ENCODE assay signal across 1 cellular context in the genomic region with DNA sequence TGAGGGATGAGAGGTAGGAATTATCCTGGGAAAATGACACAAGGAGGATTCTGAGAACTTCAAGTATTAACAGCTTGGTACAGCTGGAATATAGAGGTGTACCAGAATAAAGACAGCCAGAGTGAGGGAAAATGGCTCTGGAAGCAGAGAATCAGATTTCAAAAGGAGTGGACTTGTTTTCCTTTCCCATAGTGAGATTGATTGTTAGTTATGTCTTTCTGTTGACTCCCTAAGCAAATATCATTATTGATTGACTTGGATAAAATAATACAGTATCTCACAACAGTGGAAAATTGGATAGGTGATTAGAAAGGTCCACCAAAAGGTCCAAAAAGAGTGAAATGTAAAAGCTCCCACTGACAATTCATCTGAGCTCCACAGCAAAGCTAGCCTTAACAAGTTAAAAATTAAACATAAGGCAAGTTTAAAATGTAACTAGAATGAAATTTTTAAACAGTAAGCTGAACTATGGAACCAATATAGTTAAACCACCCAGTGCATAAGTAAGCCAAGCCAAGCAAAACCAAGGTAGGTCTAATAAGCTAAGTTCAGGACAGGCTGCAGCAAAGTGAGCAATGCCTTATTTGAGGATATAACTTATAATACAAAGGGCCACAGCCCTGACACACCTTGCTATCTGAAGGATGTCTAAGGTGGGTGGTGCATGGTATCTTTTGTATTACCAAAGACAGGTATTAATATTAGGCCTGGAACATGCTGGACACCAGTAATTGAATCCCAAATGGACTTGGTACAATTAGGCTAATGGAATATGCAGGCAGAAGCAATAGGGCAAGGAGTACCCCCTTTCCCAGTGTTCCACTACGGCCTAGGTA.
TF ChIP-seq lines count a peak whose summit lies in the region.

No MANE protein-coding gene starts in this region.

TF ChIP-seq in HepG2, 621 proteins besides CTCF, POLR2A, EP300 and RAD21 (continued from another document and continues in another):
- TF ChIP-seq, protein P1, sequence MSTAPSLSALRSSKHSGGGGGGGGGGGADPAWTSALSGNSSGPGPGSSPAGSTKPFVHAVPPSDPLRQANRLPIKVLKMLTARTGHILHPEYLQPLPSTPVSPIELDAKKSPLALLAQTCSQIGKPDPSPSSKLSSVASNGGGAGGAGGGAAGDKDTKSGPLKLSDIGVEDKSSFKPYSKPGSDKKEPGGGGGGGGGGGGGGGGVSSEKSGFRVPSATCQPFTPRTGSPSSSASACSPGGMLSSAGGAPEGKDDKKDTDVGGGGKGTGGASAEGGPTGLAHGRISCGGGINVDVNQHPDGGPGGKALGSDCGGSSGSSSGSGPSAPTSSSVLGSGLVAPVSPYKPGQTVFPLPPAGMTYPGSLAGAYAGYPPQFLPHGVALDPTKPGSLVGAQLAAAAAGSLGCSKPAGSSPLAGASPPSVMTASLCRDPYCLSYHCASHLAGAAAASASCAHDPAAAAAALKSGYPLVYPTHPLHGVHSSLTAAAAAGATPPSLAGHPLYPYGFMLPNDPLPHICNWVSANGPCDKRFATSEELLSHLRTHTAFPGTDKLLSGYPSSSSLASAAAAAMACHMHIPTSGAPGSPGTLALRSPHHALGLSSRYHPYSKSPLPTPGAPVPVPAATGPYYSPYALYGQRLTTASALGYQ (CRISPR knock-in tag; IDR thresholded peaks at IDR 0.05), result peak; percentile 49; the same call in 1 of the 2 replicates
- 0 out of 2 replicates have a peak, but pooled peaks have one; percentile 10 for TF ChIP-seq NR2F6 (IDR thresholded peaks at IDR 0.05)
- peak; percentile 6; the same call in 1 of the 2 replicates for TF ChIP-seq NR2F6 (CRISPR knock-in tag; IDR thresholded peaks at IDR 0.05)
- TF ChIP-seq ZNF644 (CRISPR knock-in tag; IDR thresholded peaks at IDR 0.05; ENCODE audit: low read depth), result no peak
- TF ChIP-seq ZNF772 (CRISPR knock-in tag; IDR thresholded peaks at IDR 0.05), result 0 out of 2 replicates have a peak, but pooled peaks have one; percentile 26
- no peak for TF ChIP-seq TP53 (CRISPR knock-in tag; conservative IDR thresholded peaks at IDR 0.05)
- TF ChIP-seq ATF1 (CRISPR knock-in tag; IDR thresholded peaks at IDR 0.05), result peak; percentile 48; the same call in 1 of the 2 replicates
- TF ChIP-seq SATB2 (CRISPR knock-in tag; IDR thresholded peaks at IDR 0.05), result 0 out of 2 replicates have a peak, but pooled peaks have one; percentile 65
- TF ChIP-seq, protein P2, sequence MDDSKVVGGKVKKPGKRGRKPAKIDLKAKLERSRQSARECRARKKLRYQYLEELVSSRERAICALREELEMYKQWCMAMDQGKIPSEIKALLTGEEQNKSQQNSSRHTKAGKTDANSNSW (CRISPR knock-in tag; IDR thresholded peaks at IDR 0.05; ENCODE audit: borderline replicate concordance), result no peak
- TF ChIP-seq, protein P3, sequence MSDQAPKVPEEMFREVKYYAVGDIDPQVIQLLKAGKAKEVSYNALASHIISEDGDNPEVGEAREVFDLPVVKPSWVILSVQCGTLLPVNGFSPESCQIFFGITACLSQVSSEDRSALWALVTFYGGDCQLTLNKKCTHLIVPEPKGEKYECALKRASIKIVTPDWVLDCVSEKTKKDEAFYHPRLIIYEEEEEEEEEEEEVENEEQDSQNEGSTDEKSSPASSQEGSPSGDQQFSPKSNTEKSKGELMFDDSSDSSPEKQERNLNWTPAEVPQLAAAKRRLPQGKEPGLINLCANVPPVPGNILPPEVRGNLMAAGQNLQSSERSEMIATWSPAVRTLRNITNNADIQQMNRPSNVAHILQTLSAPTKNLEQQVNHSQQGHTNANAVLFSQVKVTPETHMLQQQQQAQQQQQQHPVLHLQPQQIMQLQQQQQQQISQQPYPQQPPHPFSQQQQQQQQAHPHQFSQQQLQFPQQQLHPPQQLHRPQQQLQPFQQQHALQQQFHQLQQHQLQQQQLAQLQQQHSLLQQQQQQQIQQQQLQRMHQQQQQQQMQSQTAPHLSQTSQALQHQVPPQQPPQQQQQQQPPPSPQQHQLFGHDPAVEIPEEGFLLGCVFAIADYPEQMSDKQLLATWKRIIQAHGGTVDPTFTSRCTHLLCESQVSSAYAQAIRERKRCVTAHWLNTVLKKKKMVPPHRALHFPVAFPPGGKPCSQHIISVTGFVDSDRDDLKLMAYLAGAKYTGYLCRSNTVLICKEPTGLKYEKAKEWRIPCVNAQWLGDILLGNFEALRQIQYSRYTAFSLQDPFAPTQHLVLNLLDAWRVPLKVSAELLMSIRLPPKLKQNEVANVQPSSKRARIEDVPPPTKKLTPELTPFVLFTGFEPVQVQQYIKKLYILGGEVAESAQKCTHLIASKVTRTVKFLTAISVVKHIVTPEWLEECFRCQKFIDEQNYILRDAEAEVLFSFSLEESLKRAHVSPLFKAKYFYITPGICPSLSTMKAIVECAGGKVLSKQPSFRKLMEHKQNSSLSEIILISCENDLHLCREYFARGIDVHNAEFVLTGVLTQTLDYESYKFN (CRISPR knock-in tag; conservative IDR thresholded peaks at IDR 0.05), result peak; percentile 76
- no peak for TF ChIP-seq FOSL1 (CRISPR knock-in tag; IDR thresholded peaks at IDR 0.05; ENCODE audit: borderline replicate concordance)
- no peak for TF ChIP-seq ZNF446 (CRISPR knock-in tag; IDR thresholded peaks at IDR 0.05)
- TF ChIP-seq REL (CRISPR knock-in tag; conservative IDR thresholded peaks at IDR 0.05), result 0 out of 2 replicates have a peak, but pooled peaks have one; percentile 61
- TF ChIP-seq, protein P4, sequence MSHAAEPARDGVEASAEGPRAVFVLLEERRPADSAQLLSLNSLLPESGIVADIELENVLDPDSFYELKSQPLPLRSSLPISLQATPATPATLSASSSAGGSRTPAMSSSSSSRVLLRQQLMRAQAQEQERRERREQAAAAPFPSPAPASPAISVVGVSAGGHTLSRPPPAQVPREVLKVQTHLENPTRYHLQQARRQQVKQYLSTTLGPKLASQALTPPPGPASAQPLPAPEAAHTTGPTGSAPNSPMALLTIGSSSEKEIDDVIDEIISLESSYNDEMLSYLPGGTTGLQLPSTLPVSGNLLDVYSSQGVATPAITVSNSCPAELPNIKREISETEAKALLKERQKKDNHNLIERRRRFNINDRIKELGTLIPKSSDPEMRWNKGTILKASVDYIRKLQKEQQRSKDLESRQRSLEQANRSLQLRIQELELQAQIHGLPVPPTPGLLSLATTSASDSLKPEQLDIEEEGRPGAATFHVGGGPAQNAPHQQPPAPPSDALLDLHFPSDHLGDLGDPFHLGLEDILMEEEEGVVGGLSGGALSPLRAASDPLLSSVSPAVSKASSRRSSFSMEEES (CRISPR knock-in tag; IDR thresholded peaks at IDR 0.05), result peak; percentile 16; the same call in 1 of the 2 replicates
- no peak for TF ChIP-seq ZNF619 (CRISPR knock-in tag; IDR thresholded peaks at IDR 0.05)
- no peak for TF ChIP-seq ZNF451 (CRISPR knock-in tag; IDR thresholded peaks at IDR 0.05)
- TF ChIP-seq, protein P5, sequence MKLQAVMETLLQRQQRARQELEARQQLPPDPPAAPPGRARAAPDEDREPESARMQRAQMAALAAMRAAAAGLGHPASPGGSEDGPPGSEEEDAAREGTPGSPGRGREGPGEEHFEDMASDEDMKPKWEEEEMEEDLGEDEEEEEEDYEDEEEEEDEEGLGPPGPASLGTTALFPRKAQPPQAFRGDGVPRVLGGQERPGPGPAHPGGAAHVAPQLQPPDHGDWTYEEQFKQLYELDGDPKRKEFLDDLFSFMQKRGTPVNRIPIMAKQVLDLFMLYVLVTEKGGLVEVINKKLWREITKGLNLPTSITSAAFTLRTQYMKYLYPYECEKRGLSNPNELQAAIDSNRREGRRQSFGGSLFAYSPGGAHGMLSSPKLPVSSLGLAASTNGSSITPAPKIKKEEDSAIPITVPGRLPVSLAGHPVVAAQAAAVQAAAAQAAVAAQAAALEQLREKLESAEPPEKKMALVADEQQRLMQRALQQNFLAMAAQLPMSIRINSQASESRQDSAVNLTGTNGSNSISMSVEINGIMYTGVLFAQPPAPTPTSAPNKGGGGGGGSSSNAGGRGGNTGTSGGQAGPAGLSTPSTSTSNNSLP (IDR thresholded peaks at IDR 0.05; ENCODE audit: low read depth, low read length), result peak; percentile 64; the same call in 1 of the 2 replicates
- peak; percentile 33 for TF ChIP-seq SAP130 (CRISPR knock-in tag; IDR thresholded peaks at IDR 0.05; ENCODE audit: low read depth)
- TF ChIP-seq SOX5 (CRISPR knock-in tag; IDR thresholded peaks at IDR 0.05; ENCODE audit: borderline replicate concordance), result peak; percentile 20; the same call in 1 of the 2 replicates
- TF ChIP-seq, protein P6, sequence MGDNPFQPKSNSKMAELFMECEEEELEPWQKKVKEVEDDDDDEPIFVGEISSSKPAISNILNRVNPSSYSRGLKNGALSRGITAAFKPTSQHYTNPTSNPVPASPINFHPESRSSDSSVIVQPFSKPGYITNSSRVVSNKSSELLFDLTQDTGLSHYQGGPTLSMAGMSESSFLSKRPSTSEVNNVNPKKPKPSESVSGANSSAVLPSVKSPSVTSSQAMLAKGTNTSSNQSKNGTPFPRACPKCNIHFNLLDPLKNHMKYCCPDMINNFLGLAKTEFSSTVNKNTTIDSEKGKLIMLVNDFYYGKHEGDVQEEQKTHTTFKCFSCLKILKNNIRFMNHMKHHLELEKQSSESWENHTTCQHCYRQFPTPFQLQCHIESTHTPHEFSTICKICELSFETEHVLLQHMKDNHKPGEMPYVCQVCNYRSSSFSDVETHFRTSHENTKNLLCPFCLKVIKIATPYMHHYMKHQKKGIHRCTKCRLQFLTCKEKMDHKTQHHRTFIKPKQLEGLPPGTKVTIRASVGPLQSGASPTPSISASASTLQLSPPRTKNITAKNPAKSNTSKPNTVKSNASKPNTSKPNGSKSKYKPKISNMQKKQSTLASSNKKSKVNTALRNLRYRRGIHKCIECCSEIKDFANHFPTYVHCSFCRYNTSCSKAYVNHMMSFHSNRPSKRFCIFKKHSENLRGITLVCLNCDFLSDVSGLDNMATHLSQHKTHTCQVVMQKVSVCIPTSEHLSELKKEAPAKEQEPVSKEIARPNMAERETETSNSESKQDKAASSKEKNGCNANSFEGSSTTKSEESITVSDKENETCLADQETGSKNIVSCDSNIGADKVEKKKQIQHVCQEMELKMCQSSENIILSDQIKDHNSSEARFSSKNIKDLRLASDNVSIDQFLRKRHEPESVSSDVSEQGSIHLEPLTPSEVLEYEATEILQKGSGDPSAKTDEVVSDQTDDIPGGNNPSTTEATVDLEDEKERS (CRISPR knock-in tag; IDR thresholded peaks at IDR 0.05), result no peak
- peak; percentile 11; the same call in 1 of the 2 replicates for TF ChIP-seq HOXA5 (CRISPR knock-in tag; IDR thresholded peaks at IDR 0.05)
- no peak for TF ChIP-seq EEA1 (CRISPR knock-in tag; IDR thresholded peaks at IDR 0.05; ENCODE audit: borderline replicate concordance)
- TF ChIP-seq HDAC2 (CRISPR knock-in tag; IDR thresholded peaks at IDR 0.05), result 0 out of 2 replicates have a peak, but pooled peaks have one; percentile 9
- no peak for TF ChIP-seq DNMT3B (CRISPR knock-in tag; conservative IDR thresholded peaks at IDR 0.05)
- TF ChIP-seq KLF13 (CRISPR knock-in tag; IDR thresholded peaks at IDR 0.05), result no peak
- peak in 1 of 2 experiments; percentile 38; a peak in 2 of 4 replicates for TF ChIP-seq MAFK (conservative IDR thresholded peaks at IDR 0.05 in 1 of 2, IDR thresholded peaks at IDR 0.05 in 1 of 2; ENCODE audit: low read length in 2 of 2)
- peak; percentile 39; the same call in 1 of the 2 replicates for TF ChIP-seq ZNF792 (CRISPR knock-in tag; IDR thresholded peaks at IDR 0.05)
- no peak for TF ChIP-seq FOXC1 (CRISPR knock-in tag; IDR thresholded peaks at IDR 0.05; ENCODE audit: borderline replicate concordance)
- TF ChIP-seq, protein P7, sequence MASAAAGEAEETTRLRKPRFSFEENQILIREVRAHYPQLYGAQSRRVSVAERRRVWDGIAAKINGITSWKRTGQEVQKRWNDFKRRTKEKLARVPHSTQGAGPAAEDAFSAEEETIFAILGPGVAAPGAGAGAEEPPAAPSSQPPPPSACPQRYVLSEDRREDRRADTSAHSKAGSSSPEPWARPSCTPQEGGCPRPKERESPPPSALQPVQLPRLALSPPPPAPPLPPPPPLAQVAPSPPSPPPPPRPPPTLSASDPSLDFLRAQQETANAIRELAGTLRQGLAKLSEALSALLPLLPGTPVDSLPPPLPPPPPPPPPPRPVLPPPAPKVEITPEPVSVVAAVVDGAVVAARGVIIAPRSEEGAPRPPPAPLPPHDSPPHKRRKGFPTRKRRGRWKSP (CRISPR knock-in tag; IDR thresholded peaks at IDR 0.05), result peak; percentile 56; the same call in 1 of the 2 replicates
- TF ChIP-seq, protein P8, sequence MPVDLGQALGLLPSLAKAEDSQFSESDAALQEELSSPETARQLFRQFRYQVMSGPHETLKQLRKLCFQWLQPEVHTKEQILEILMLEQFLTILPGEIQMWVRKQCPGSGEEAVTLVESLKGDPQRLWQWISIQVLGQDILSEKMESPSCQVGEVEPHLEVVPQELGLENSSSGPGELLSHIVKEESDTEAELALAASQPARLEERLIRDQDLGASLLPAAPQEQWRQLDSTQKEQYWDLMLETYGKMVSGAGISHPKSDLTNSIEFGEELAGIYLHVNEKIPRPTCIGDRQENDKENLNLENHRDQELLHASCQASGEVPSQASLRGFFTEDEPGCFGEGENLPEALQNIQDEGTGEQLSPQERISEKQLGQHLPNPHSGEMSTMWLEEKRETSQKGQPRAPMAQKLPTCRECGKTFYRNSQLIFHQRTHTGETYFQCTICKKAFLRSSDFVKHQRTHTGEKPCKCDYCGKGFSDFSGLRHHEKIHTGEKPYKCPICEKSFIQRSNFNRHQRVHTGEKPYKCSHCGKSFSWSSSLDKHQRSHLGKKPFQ (CRISPR knock-in tag; IDR thresholded peaks at IDR 0.05; ENCODE audit: insufficient replicate concordance), result peak; percentile 76
- TF ChIP-seq SSRP1 (CRISPR knock-in tag; IDR thresholded peaks at IDR 0.05), result peak; percentile 39; the same call in 1 of the 2 replicates
- peak; percentile 66 for TF ChIP-seq TCF7 (IDR thresholded peaks at IDR 0.05; ENCODE audit: low read depth)
- TF ChIP-seq, protein P9, sequence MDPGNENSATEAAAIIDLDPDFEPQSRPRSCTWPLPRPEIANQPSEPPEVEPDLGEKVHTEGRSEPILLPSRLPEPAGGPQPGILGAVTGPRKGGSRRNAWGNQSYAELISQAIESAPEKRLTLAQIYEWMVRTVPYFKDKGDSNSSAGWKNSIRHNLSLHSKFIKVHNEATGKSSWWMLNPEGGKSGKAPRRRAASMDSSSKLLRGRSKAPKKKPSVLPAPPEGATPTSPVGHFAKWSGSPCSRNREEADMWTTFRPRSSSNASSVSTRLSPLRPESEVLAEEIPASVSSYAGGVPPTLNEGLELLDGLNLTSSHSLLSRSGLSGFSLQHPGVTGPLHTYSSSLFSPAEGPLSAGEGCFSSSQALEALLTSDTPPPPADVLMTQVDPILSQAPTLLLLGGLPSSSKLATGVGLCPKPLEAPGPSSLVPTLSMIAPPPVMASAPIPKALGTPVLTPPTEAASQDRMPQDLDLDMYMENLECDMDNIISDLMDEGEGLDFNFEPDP (CRISPR knock-in tag; conservative IDR thresholded peaks at IDR 0.05), result no peak
- peak; percentile 48; the same call in 1 of the 2 replicates for TF ChIP-seq GATAD2A (CRISPR knock-in tag; IDR thresholded peaks at IDR 0.05)
- TF ChIP-seq NFYC (CRISPR knock-in tag; IDR thresholded peaks at IDR 0.05), result no peak
